9 cellular contexts compared by ENCODE assay signal in the genomic region with DNA sequence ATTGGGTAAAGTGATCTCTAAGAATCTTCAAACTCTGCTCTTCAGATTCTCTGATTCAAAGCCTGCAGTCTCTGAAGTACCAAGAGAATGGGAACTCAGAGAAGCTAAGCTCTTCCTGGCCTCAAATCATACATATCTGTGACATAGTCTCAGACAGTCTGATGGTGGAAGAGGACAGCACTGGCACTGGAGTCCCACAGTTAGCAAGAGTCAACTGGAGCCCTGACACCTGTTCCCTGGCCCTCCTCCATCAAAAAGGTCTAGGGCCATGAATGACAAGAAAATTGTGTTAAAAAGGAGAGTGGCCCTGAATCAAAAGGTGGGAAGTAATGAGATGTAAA. TPM values are rescaled to one million over a fixed set of nuclear protein-coding genes. Genes with fewer than 3 reads are reported as not detected.
DNase-seq lines count a peak whose midpoint lies in the region; ATAC-seq and TF ChIP-seq lines count a peak whose summit lies in the region.
"Had no signal": no experiment of that assay in that cellular context is flagged by ENCODE, and none has a peak within 500 bp of the region (broad histone marks: within the 10 kb centered on the region; RNA-seq: fewer than 3 reads in every experiment).

No MANE protein-coding gene starts in this region.

- H3K4me1 Mint-ChIP-seq in HFFc6 (ENCODE audit: low read depth), result peaks cover 61% of the 10 kb centered on the region

- no peaks in the 10 kb centered on the region for H3K36me3 ChIP-seq in KMS-11 (ENCODE audit: insufficient read depth)
- H3K36me3 ChIP-seq in mucosa of descending colon (ENCODE audit: low read depth), result no peaks in the 10 kb centered on the region
- H3K36me3 ChIP-seq in H7 (replicated peaks; ENCODE audit: control insufficient read depth, insufficient read depth, low read length), result no peaks in the 10 kb centered on the region

- H3K27ac ChIP-seq in KMS-11, result peak overlapping the region; percentile 95

- no peak overlapping the region for H3K4me3 Mint-ChIP-seq in HFFc6

- no peaks in the 10 kb centered on the region for H3K9me3 Mint-ChIP-seq in HFFc6

- peak overlapping the region; percentile 46 for H3K9ac ChIP-seq in KMS-11

- peak overlapping the region; percentile 77 for H3K4me2 ChIP-seq in KMS-11

- ATAC-seq in GM18861 (IDR thresholded peaks at IDR 0.05; ENCODE audit: unreplicated experiment) (peak; percentile 16), mucosa of descending colon (peak; percentile 40)

- peaks cover 6% of the 10 kb centered on the region; the same call in 1 of the 2 replicates for H3K27me3 Mint-ChIP-seq in HFFc6 (ENCODE audit: insufficient read depth)

- H2AFZ ChIP-seq in KMS-11 (ENCODE audit: low read depth), result peak overlapping the region; percentile 45

- intact Hi-C loops in mucosa of descending colon (cut with DNase I, micrococcal nuclease), result no loop called here

- H3K79me2 ChIP-seq in KMS-11 (ENCODE audit: insufficient read depth, low read depth), result no peaks in the 10 kb centered on the region

- H3K4me3 ChIP-seq in KMS-11 (IDR thresholded peaks at IDR 0.05; ENCODE audit: insufficient read depth, low read depth, low read length) (no peak overlapping the region), mucosa of descending colon (no peak overlapping the region), H7 (ENCODE audit: insufficient read depth, low read depth, low read length) (no peak overlapping the region)

- TF ChIP-seq CTCF in HFFc6 (IDR thresholded peaks at IDR 0.05), result no peak
- no peak for TF ChIP-seq CTCF in KMS-11 (conservative IDR thresholded peaks at IDR 0.05; ENCODE audit: low read depth, low read length)
- TF ChIP-seq CTCF in mucosa of descending colon (IDR thresholded peaks at IDR 0.05), result no peak

- DNase-seq in HFFc6, result no peak
- DNase-seq in mucosa of descending colon, result no peak
- no peak for DNase-seq in NK-92 treated with Interleukin-12 subunit alpha and Interleukin-12 subunit beta, amount 100 ng/mL, for 24 hours (lab: John Stamatoyannopoulos, UW)
- DNase-seq in H7, result no peak
- DNase-seq in OCI-M2 (lab: John Stamatoyannopoulos, UW; ENCODE audit: unreplicated experiment), result no peak
- no peak for DNase-seq in NCI-H82 treated with DMSO at 0.1 percent for 48 hours (lab: John Stamatoyannopoulos, UW; ENCODE audit: unreplicated experiment)
- DNase-seq: NCI-H69 had no signal

- no peaks in the 10 kb centered on the region for H3K9me3 ChIP-seq in mucosa of descending colon

- H3K4me1 ChIP-seq in KMS-11 (ENCODE audit: low read depth, poor library complexity, severe bottlenecking), result peaks cover 72% of the 10 kb centered on the region
- no peaks in the 10 kb centered on the region for H3K4me1 ChIP-seq in mucosa of descending colon (ENCODE audit: low read depth)

- H3K36me3 Mint-ChIP-seq in HFFc6 (ENCODE audit: low read depth), result no peaks in the 10 kb centered on the region

- H3K27me3 ChIP-seq in KMS-11 (ENCODE audit: insufficient read depth, low read depth), result no peaks in the 10 kb centered on the region
- H3K27me3 ChIP-seq in H7 (ENCODE audit: control insufficient read depth, insufficient read depth, low read length), result no peaks in the 10 kb centered on the region; the same call in 1 of the 2 replicates

- peak overlapping the region; percentile 54; the same call in 1 of the 2 replicates for H3K27ac Mint-ChIP-seq in HFFc6

- H4K20me1 ChIP-seq in KMS-11 (ENCODE audit: insufficient read depth), result no peaks in the 10 kb centered on the region

RNA-seq across cellular contexts. Expression of gene PRSS2, which starts 37.7 kb away (rescaled TPM):
- total RNA-seq in HFFc6 (2021; fragmentation: NEBNext Ultra II Directional; extraction: Animal tissue kit (Norgen Biotek cat#: 25700)), result not detected
- not detected for total RNA-seq in mucosa of descending colon
- total RNA-seq in H7 (2014; rRNA removed; shearing (Covaris generic)), result 0.97 TPM in 1 of 2 replicates, not detected in the other

RNA-seq across cellular contexts. Expression of gene EPHB6, which starts 46.4 kb away (rescaled TPM):
- total RNA-seq in HFFc6 (2021; fragmentation: NEBNext Ultra II Directional; extraction: Animal tissue kit (Norgen Biotek cat#: 25700)), result under 1 TPM; 0.26 to 0.69 (median 0.33) TPM
- total RNA-seq in mucosa of descending colon, result 1 to 10 TPM; 1.2 to 8.7 (median 2.6) TPM
- 4.0 and 8.8 TPM in 2 replicates for total RNA-seq in H7 (2014; rRNA removed; shearing (Covaris generic))

RNA-seq across cellular contexts. Expression of gene PRSS1, which starts 59.2 kb away (rescaled TPM):
- total RNA-seq in HFFc6 (2021; fragmentation: NEBNext Ultra II Directional; extraction: Animal tissue kit (Norgen Biotek cat#: 25700)), result not detected
- total RNA-seq in mucosa of descending colon, result not detected
- 0.62 and 0.96 TPM in 2 replicates for total RNA-seq in H7 (2014; rRNA removed; shearing (Covaris generic))
